16 cellular contexts compared by ENCODE assay signal in the genomic region with DNA sequence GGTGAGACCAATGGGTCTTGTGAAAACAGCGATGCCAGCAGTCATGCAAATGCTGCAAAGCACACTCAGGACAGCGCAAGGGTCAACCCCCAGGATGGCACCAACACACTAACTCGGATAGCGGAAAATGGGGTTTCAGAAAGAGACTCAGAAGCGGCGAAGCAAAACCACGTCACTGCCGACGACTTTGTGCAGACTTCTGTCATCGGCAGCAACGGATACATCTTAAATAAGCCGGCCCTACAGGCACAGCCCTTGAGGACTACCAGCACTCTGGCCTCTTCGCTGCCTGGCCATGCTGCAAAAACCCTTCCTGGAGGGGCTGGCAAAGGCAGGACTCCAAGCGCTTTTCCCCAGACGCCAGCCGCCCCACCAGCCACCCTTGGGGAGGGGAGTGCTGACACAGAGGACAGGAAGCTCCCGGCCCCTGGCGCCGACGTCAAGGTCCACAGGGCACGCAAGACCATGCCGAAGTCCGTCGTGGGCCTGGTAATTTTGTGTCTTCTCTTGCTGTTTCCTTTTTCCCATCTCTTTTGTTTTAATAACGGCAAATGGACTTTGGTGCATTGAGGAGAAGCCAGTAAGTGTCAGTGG.
DNase-seq lines count a peak whose midpoint lies in the region; ATAC-seq and TF ChIP-seq lines count a peak whose summit lies in the region.
"Had no signal": no experiment of that assay in that cellular context is flagged by ENCODE, and none has a peak within 500 bp of the region (broad histone marks: within the 10 kb centered on the region; RNA-seq: fewer than 3 reads in every experiment).

No MANE protein-coding gene starts in this region.

- peaks cover 61 to 86% of the 10 kb centered on the region in 2 donors for H3K36me3 Mint-ChIP-seq in CD14-positive monocyte
- H3K36me3 Mint-ChIP-seq in CD8-positive, alpha-beta memory T cell: peaks cover 33 to 72% (median 63%) of the 10 kb centered on the region in 3 donors
- H3K36me3 Mint-ChIP-seq in activated CD8-positive, alpha-beta T cell treated with anti-CD3 and anti-CD28 coated beads for 36 hours (ENCODE audit: low read depth): peaks cover 78% of the 10 kb centered on the region
- peaks cover 15 to 73% (median 60%) of the 10 kb centered on the region in 3 donors for H3K36me3 Mint-ChIP-seq in naive thymus-derived CD8-positive, alpha-beta T cell

- peaks cover 4% of the 10 kb centered on the region for H3K4me1 Mint-ChIP-seq in CD14-positive monocyte
- H3K4me1 Mint-ChIP-seq in CD8-positive, alpha-beta memory T cell: peaks cover 34 to 44% (median 37%) of the 10 kb centered on the region in 3 donors
- H3K4me1 Mint-ChIP-seq in activated CD8-positive, alpha-beta T cell treated with anti-CD3 and anti-CD28 coated beads for 36 hours (ENCODE audit: low read depth): peaks cover 35% of the 10 kb centered on the region
- peaks cover 25 to 45% (median 40%) of the 10 kb centered on the region in 4 donors for H3K4me1 Mint-ChIP-seq in naive thymus-derived CD8-positive, alpha-beta T cell

- TF ChIP-seq CTCF in CD14-positive monocyte (IDR thresholded peaks at IDR 0.05) (no peak), foreskin keratinocyte (conservative IDR thresholded peaks at IDR 0.05) (no peak)
- TF ChIP-seq CTCF in activated CD8-positive, alpha-beta T cell treated with anti-CD3 and anti-CD28 coated beads for 36 hours (IDR thresholded peaks at IDR 0.05): no peak

- H3K4me3 ChIP-seq in CD8-positive, alpha-beta memory T cell (ENCODE audit: low read length): no peak overlapping the region
- H3K4me3 ChIP-seq: sigmoid colon had no signal

- H3K27ac Mint-ChIP-seq in CD14-positive monocyte: peak overlapping the region in 5 of 7 donors; percentile 15 to 85 (median 80)
- peak overlapping the region in 4 of 8 donors; percentile 61 to 88 (median 86) for H3K27ac Mint-ChIP-seq in CD8-positive, alpha-beta memory T cell
- peak overlapping the region; percentile 25 for H3K27ac Mint-ChIP-seq in activated CD8-positive, alpha-beta T cell treated with anti-CD3 and anti-CD28 coated beads for 36 hours
- H3K27ac Mint-ChIP-seq in naive thymus-derived CD8-positive, alpha-beta T cell: peak overlapping the region in 9 of 10 donors; percentile 51 to 91 (median 69)

- POLR2A ChIA-PET in CD8-positive, alpha-beta memory T cell (lab: Charles Lee): no interaction called here
- POLR2A ChIA-PET in activated CD8-positive, alpha-beta T cell treated with anti-CD3 and anti-CD28 coated beads for 36 hours (lab: Charles Lee): interaction anchor here (1.4 kb wide), 1 partner anchor 9 kb away, joined by 3 read pairs; no protein-coding TSS in a partner anchor
- POLR2A ChIA-PET in naive thymus-derived CD8-positive, alpha-beta T cell (lab: Charles Lee): no interaction called here

- peaks cover 12% of the 10 kb centered on the region for H3K4me1 ChIP-seq in CD8-positive, alpha-beta memory T cell (ENCODE audit: insufficient read depth, low read length)
- H3K4me1 ChIP-seq in foreskin keratinocyte: peaks cover 3% of the 10 kb centered on the region
- H3K4me1 ChIP-seq: sigmoid colon had no signal

- CTCF ChIA-PET in CD8-positive, alpha-beta memory T cell (lab: Charles Lee): no interaction called here
- CTCF ChIA-PET in activated CD8-positive, alpha-beta T cell treated with anti-CD3 and anti-CD28 coated beads for 36 hours (lab: Charles Lee): no interaction called here

- DNase-seq in CD14-positive monocyte (ENCODE audit: low spot score): no peak
- DNase-seq in CD8-positive, alpha-beta memory T cell: peak in 1 of 5 donors; percentile 52
- DNase-seq in activated CD8-positive, alpha-beta T cell treated with anti-CD3 and anti-CD28 coated beads for 36 hours: no peak
- peak in 1 of 10 donors; percentile 27 for DNase-seq in naive thymus-derived CD8-positive, alpha-beta T cell
- DNase-seq in 8988T: no peak
- DNase-seq in cerebellar cortex (ENCODE audit: low spot score): no peak
- no peak for DNase-seq in foreskin keratinocyte
- DNase-seq: amygdala, H9, hypothalamus, KG1, NCI-H2029 treated with DMSO at 0.1 percent for 48 hours, NCI-H510A, SHP77 treated with DMSO at 0.1 percent for 48 hours, sigmoid colon, T-helper 9 cell had no signal

- intact Hi-C loops in CD14-positive monocyte (cut with micrococcal nuclease): no loop called here
- intact Hi-C loops in activated CD8-positive, alpha-beta T cell treated with anti-CD3 and anti-CD28 coated beads for 36 hours (cut with micrococcal nuclease): no loop called here

- H3K9me3 Mint-ChIP-seq in CD14-positive monocyte: peaks cover 16 to 51% (median 44%) of the 10 kb centered on the region in 7 donors
- H3K9me3 Mint-ChIP-seq in CD8-positive, alpha-beta memory T cell: peaks cover 10 to 41% (median 39%) of the 10 kb centered on the region in 5 donors
- H3K9me3 Mint-ChIP-seq in activated CD8-positive, alpha-beta T cell treated with anti-CD3 and anti-CD28 coated beads for 36 hours: peaks cover 36% of the 10 kb centered on the region
- peaks cover 0 to 55% (median 18%) of the 10 kb centered on the region in 9 donors for H3K9me3 Mint-ChIP-seq in naive thymus-derived CD8-positive, alpha-beta T cell

- H3K27me3 ChIP-seq in CD8-positive, alpha-beta memory T cell (ENCODE audit: insufficient read depth, low read length, poor library complexity, severe bottlenecking): no peaks in the 10 kb centered on the region
- H3K27me3 ChIP-seq in foreskin keratinocyte: no peaks in the 10 kb centered on the region
- H3K27me3 ChIP-seq: sigmoid colon had no signal

- peaks cover 0 to 1% (median 0%) of the 10 kb centered on the region in 3 donors for H3K27me3 Mint-ChIP-seq in CD14-positive monocyte (ENCODE audit: low read depth in 3 of 3)
- peaks cover 0 to 12% of the 10 kb centered on the region in 2 donors for H3K27me3 Mint-ChIP-seq in CD8-positive, alpha-beta memory T cell
- no peaks in the 10 kb centered on the region for H3K27me3 Mint-ChIP-seq in activated CD8-positive, alpha-beta T cell treated with anti-CD3 and anti-CD28 coated beads for 36 hours
- H3K27me3 Mint-ChIP-seq in naive thymus-derived CD8-positive, alpha-beta T cell: no peaks in the 10 kb centered on the region

- H3K27ac ChIP-seq in CD8-positive, alpha-beta memory T cell (ENCODE audit: low read depth, low read length): no peak overlapping the region
- no peak overlapping the region for H3K27ac ChIP-seq in foreskin keratinocyte
- H3K27ac ChIP-seq: sigmoid colon had no signal

- peaks cover 27% of the 10 kb centered on the region for H3K9me3 ChIP-seq in CD8-positive, alpha-beta memory T cell (ENCODE audit: low read length)
- H3K9me3 ChIP-seq: sigmoid colon had no signal

- no peak overlapping the region for H3K4me3 Mint-ChIP-seq in CD14-positive monocyte
- peak overlapping the region in 5 of 7 donors; percentile 20 to 73 (median 43) for H3K4me3 Mint-ChIP-seq in CD8-positive, alpha-beta memory T cell
- peak overlapping the region; percentile 17 for H3K4me3 Mint-ChIP-seq in activated CD8-positive, alpha-beta T cell treated with anti-CD3 and anti-CD28 coated beads for 36 hours
- H3K4me3 Mint-ChIP-seq in naive thymus-derived CD8-positive, alpha-beta T cell: peak overlapping the region in 5 of 10 donors; percentile 29 to 82 (median 48)
- H3K4me3 Mint-ChIP-seq: H9 had no signal

- ATAC-seq in activated CD8-positive, alpha-beta T cell treated with anti-CD3 and anti-CD28 coated beads for 36 hours: no peak
- no peak for ATAC-seq in naive thymus-derived CD8-positive, alpha-beta T cell
- no peak for ATAC-seq in foreskin keratinocyte

- peaks cover 32% of the 10 kb centered on the region for H3K36me3 ChIP-seq in CD8-positive, alpha-beta memory T cell (ENCODE audit: insufficient read depth, low read length)

Comparison
In these comparisons a context has a peak if more than half of its experiments do, and no peak if none do; other contexts are left out.
1. H3K4me3 Mint-ChIP-seq: peak in CD8-positive, alpha-beta memory T cell (5 of 7) and activated CD8-positive, alpha-beta T cell treated with anti-CD3 and anti-CD28 coated beads for 36 hours (single experiment); none in CD14-positive monocyte (0 of 2).